In genomic region chr15:92897620-92898019, GRCh38 we compare ENCODE assay signal across 1 cellular context.
TF ChIP-seq lines count a peak whose summit lies in the region.

No MANE protein-coding gene starts in this region.

TF ChIP-seq in SK-N-SH treated with all-trans-retinoic acid at 6 μM for 48 hours, 23 proteins besides CTCF, POLR2A, EP300 and RAD21 (continued from another document):
- no peak for TF ChIP-seq POU6F1 (CRISPR knock-in tag; IDR thresholded peaks at IDR 0.05; ENCODE audit: borderline replicate concordance, low read depth)
- no peak for TF ChIP-seq TCF4 (CRISPR knock-in tag; IDR thresholded peaks at IDR 0.05; ENCODE audit: borderline replicate concordance)
- TF ChIP-seq ESRRG (CRISPR knock-in tag; IDR thresholded peaks at IDR 0.05) = no peak
- no peak for TF ChIP-seq TOX (CRISPR knock-in tag; IDR thresholded peaks at IDR 0.05; ENCODE audit: borderline replicate concordance)
- no peak for TF ChIP-seq GLIS3 (CRISPR knock-in tag; IDR thresholded peaks at IDR 0.05)
- TF ChIP-seq ZFP3 (CRISPR knock-in tag; IDR thresholded peaks at IDR 0.05) = no peak
- TF ChIP-seq SNAI2 (CRISPR knock-in tag; IDR thresholded peaks at IDR 0.05) = no peak
- no peak for TF ChIP-seq PATZ1 (CRISPR knock-in tag; IDR thresholded peaks at IDR 0.05; ENCODE audit: borderline replicate concordance)
- TF ChIP-seq TSHZ2 (CRISPR knock-in tag; IDR thresholded peaks at IDR 0.05) = no peak
- no peak for TF ChIP-seq PPARA (CRISPR knock-in tag; IDR thresholded peaks at IDR 0.05; ENCODE audit: borderline replicate concordance)
- TF ChIP-seq ZC3H10 (CRISPR knock-in tag; IDR thresholded peaks at IDR 0.05) = no peak
- no peak for TF ChIP-seq ARNTL (CRISPR knock-in tag; IDR thresholded peaks at IDR 0.05; ENCODE audit: borderline replicate concordance, low read depth)
- no peak for TF ChIP-seq ZFP30 (CRISPR knock-in tag; IDR thresholded peaks at IDR 0.05)
